ENCODE assay signal across 31 cellular contexts in genomic region chr16:85488414-85488813, GRCh38.
"Had no signal": no experiment of that assay in that cellular context is flagged by ENCODE, and none has a peak within 500 bp of the region (broad histone marks: within the 10 kb centered on the region; RNA-seq: fewer than 3 reads in every experiment).

No MANE protein-coding gene starts in this region.

- H3K9me3 Mint-ChIP-seq: activated naive CD4-positive, alpha-beta T cell treated with anti-CD3 and anti-CD28 coated beads, Interleukin-2, amount 50 U/mL, for 24 hours; activated naive CD8-positive, alpha-beta T cell treated with anti-CD3 and anti-CD28 coated beads, Interleukin-2, amount 50 U/mL, for 24 hours; activated T-helper 2 cell treated with anti-CD3 and anti-CD28 coated beads, Interferon-gamma antibody, Interleukin-2, Interleukin-4, amounts not matched to agents 10 μg/mL and 5 μg/mL and 100 μg/mL, durations not matched to agents 14 hours and 24 hours and 36 hours; central memory CD8-positive, alpha-beta T cell; natural killer cell treated with Interleukin-12 subunit alpha and Interleukin-12 subunit beta and Interleukin-15 and Interleukin-18, amount 100 ng/mL, for 72 hours; stimulated activated effector memory CD8-positive, alpha-beta T cell treated with anti-CD3 and anti-CD28 coated beads, Interleukin-12 subunit alpha, Interleukin-12 subunit beta, amount 100 ng/mL, for 72 hours; stimulated activated naive CD8-positive, alpha-beta T cell treated with anti-CD3 and anti-CD28 coated beads, Interleukin-15, Interleukin-2, amounts not matched to agents 100 ng/mL and 50 ng/mL, for 24 hours had no signal

- H3K4me3 Mint-ChIP-seq: activated CD8-positive, alpha-beta memory T cell treated with anti-CD3 and anti-CD28 coated beads, Interleukin-2, amount 10 ng/mL, durations not matched to agents 7 days and 5 days; activated CD8-positive, alpha-beta T cell treated with anti-CD3 and anti-CD28 coated beads, Interleukin-2, amount 10 ng/mL, durations not matched to agents 7 days and 5 days; activated naive CD4-positive, alpha-beta T cell treated with anti-CD3 and anti-CD28 coated beads, Interleukin-2, amount 50 U/mL, for 24 hours; activated naive CD8-positive, alpha-beta T cell treated with anti-CD3 and anti-CD28 coated beads, Interleukin-2, amount 50 U/mL, for 24 hours; central memory CD8-positive, alpha-beta T cell; natural killer cell treated with Interleukin-12 subunit alpha and Interleukin-12 subunit beta and Interleukin-15 and Interleukin-18, amount 100 ng/mL, for 72 hours; stimulated activated effector memory CD8-positive, alpha-beta T cell treated with anti-CD3 and anti-CD28 coated beads, Interleukin-12 subunit alpha, Interleukin-12 subunit beta, amount 100 ng/mL, for 72 hours; stimulated activated naive CD8-positive, alpha-beta T cell treated with anti-CD3 and anti-CD28 coated beads, Interleukin-15, Interleukin-2, amounts not matched to agents 100 ng/mL and 50 ng/mL, for 24 hours had no signal

- H3K36me3 ChIP-seq: breast epithelium, left ventricle myocardium inferior, ovary, prostate gland, sigmoid colon, thoracic aorta, uterus had no signal

- H3K27me3 ChIP-seq: breast epithelium, hepatocyte, ovary, sigmoid colon, uterus had no signal

- DNase-seq: activated CD4-positive, alpha-beta T cell treated with anti-CD3 and anti-CD28 coated beads for 1 hour; activated CD4-positive, alpha-beta T cell treated with anti-CD3 and anti-CD28 coated beads, Interleukin-2, amount 50 U/mL, for 1 hour; activated CD8-positive, alpha-beta memory T cell treated with anti-CD3 and anti-CD28 coated beads, Interleukin-2, amount 10 ng/mL, durations not matched to agents 7 days and 5 days; activated CD8-positive, alpha-beta T cell treated with anti-CD3 and anti-CD28 coated beads, Interleukin-2, amount 10 ng/mL, durations not matched to agents 7 days and 5 days; activated naive CD8-positive, alpha-beta T cell treated with anti-CD3 and anti-CD28 coated beads, Interleukin-2, amount 50 U/mL, for 24 hours; activated T-cell treated with anti-CD3 and anti-CD28 coated beads, Interleukin-2, amount 50 U/mL, for 48 hours; amygdala; dermis blood vessel endothelial cell; effector CD4-positive, alpha-beta T cell; islet precursor cell; left ventricle myocardium inferior; mesendoderm; mucosa of descending colon; ovary; retina; sigmoid colon; small intestine; stimulated activated CD4-positive, alpha-beta T cell treated with anti-CD3 and anti-CD28 coated beads, Interleukin-4, amount 100 ng/mL, for 24 hours; trophoblast cell; uterus had no signal

- H3K9me3 ChIP-seq: breast epithelium, left ventricle myocardium inferior, mucosa of descending colon, ovary, prostate gland, sigmoid colon, thoracic aorta, uterus had no signal

- H3K27me3 Mint-ChIP-seq: activated CD8-positive, alpha-beta memory T cell treated with anti-CD3 and anti-CD28 coated beads, Interleukin-2, amount 10 ng/mL, durations not matched to agents 7 days and 5 days; activated naive CD4-positive, alpha-beta T cell treated with anti-CD3 and anti-CD28 coated beads, Interleukin-2, amount 50 U/mL, for 24 hours; central memory CD8-positive, alpha-beta T cell; stimulated activated naive CD8-positive, alpha-beta T cell treated with anti-CD3 and anti-CD28 coated beads, Interleukin-15, Interleukin-2, amounts not matched to agents 100 ng/mL and 50 ng/mL, for 24 hours had no signal

- H3K4me1 Mint-ChIP-seq: activated CD8-positive, alpha-beta memory T cell treated with anti-CD3 and anti-CD28 coated beads, Interleukin-2, amount 10 ng/mL, durations not matched to agents 7 days and 5 days; stimulated activated effector memory CD8-positive, alpha-beta T cell treated with anti-CD3 and anti-CD28 coated beads, Interleukin-12 subunit alpha, Interleukin-12 subunit beta, amount 100 ng/mL, for 72 hours had no signal

- H3K36me3 Mint-ChIP-seq: activated CD8-positive, alpha-beta memory T cell treated with anti-CD3 and anti-CD28 coated beads, Interleukin-2, amount 10 ng/mL, durations not matched to agents 7 days and 5 days; activated naive CD4-positive, alpha-beta T cell treated with anti-CD3 and anti-CD28 coated beads, Interleukin-2, amount 50 U/mL, for 24 hours; natural killer cell treated with Interleukin-12 subunit alpha and Interleukin-12 subunit beta and Interleukin-15 and Interleukin-18, amount 100 ng/mL, for 72 hours had no signal

- H3K4me2 ChIP-seq: hepatocyte had no signal

- H3K27ac Mint-ChIP-seq: activated CD8-positive, alpha-beta memory T cell treated with anti-CD3 and anti-CD28 coated beads, Interleukin-2, amount 10 ng/mL, durations not matched to agents 7 days and 5 days; activated CD8-positive, alpha-beta T cell treated with anti-CD3 and anti-CD28 coated beads, Interleukin-2, amount 10 ng/mL, durations not matched to agents 7 days and 5 days; activated naive CD4-positive, alpha-beta T cell treated with anti-CD3 and anti-CD28 coated beads, Interleukin-2, amount 50 U/mL, for 24 hours; activated naive CD8-positive, alpha-beta T cell treated with anti-CD3 and anti-CD28 coated beads, Interleukin-2, amount 50 U/mL, for 24 hours; activated T-helper 2 cell treated with anti-CD3 and anti-CD28 coated beads, Interferon-gamma antibody, Interleukin-2, Interleukin-4, amounts not matched to agents 10 μg/mL and 5 μg/mL and 100 μg/mL, durations not matched to agents 14 hours and 24 hours and 36 hours; natural killer cell treated with Interleukin-12 subunit alpha and Interleukin-12 subunit beta and Interleukin-15 and Interleukin-18, amount 100 ng/mL, for 72 hours; stimulated activated effector memory CD8-positive, alpha-beta T cell treated with anti-CD3 and anti-CD28 coated beads, Interleukin-12 subunit alpha, Interleukin-12 subunit beta, amount 100 ng/mL, for 72 hours; stimulated activated naive CD8-positive, alpha-beta T cell treated with anti-CD3 and anti-CD28 coated beads, Interleukin-15, Interleukin-2, amounts not matched to agents 100 ng/mL and 50 ng/mL, for 24 hours had no signal

- H2AFZ ChIP-seq: hepatocyte had no signal

- ATAC-seq: activated CD8-positive, alpha-beta memory T cell treated with anti-CD3 and anti-CD28 coated beads, Interleukin-2, amount 10 ng/mL, durations not matched to agents 7 days and 5 days; activated CD8-positive, alpha-beta T cell treated with anti-CD3 and anti-CD28 coated beads, Interleukin-2, amount 10 ng/mL, durations not matched to agents 7 days and 5 days; activated naive CD8-positive, alpha-beta T cell treated with anti-CD3 and anti-CD28 coated beads, Interleukin-2, amount 50 U/mL, for 24 hours; mucosa of descending colon; natural killer cell treated with Interleukin-12 subunit alpha and Interleukin-12 subunit beta and Interleukin-15 and Interleukin-18, amount 100 ng/mL, for 72 hours; stimulated activated effector memory CD8-positive, alpha-beta T cell treated with anti-CD3 and anti-CD28 coated beads, Interleukin-12 subunit alpha, Interleukin-12 subunit beta, amount 100 ng/mL, for 72 hours had no signal

- H3K4me3 ChIP-seq: breast epithelium, hepatocyte, left ventricle myocardium inferior, lung, mucosa of descending colon, ovary, prostate gland, sigmoid colon, thoracic aorta, uterus had no signal

- H3K27ac ChIP-seq: breast epithelium, hepatocyte, left ventricle myocardium inferior, ovary, prostate gland, sigmoid colon, thoracic aorta, uterus had no signal
